In the genomic region with DNA sequence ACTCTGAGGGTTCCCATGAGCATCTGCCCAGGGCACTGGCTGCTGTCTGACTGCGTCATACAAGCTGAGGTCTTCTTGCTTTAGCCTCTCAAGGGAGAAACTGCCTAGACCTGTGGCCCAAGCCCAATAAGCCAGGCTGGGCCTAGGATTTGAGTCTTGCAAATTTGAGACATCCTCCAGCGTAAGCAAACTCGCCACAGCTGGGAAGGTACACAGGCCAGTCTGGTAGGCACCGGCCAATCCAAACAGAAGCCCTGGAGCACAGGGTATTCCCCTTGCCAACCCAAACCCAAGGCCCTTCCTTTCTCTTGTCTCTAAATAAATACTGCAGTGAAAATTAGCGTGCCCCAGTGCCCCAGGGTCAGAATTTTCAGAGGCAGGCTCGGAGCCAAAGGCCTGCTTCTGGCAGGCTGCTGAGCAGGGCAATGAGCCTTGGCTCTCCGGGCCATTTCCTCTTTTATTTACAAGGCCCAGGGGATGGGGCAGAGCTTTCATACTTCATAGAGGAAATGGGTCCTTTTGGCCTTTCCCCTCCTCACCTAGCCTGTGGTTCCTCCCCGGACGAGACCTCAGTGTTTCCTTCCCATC, we compare ENCODE assay signal across 8 cellular contexts. TPM values are rescaled to one million over a fixed set of nuclear protein-coding genes. Genes with fewer than 3 reads are reported as not detected.
DNase-seq lines count a peak whose midpoint lies in the region; ATAC-seq and TF ChIP-seq lines count a peak whose summit lies in the region.

No MANE protein-coding gene starts in this region.

- intact Hi-C loops in dorsolateral prefrontal cortex (cut with DNase I) = loop anchor here in 1 of 2 donors (5.0 to 10.0 kb wide), 2 partner anchors 40 to 348 kb away; no protein-coding TSS in a partner anchor

- peak overlapping the region; percentile 95 for H3K27ac Mint-ChIP-seq in nephron progenitor cell

- H3K27ac ChIP-seq in dorsolateral prefrontal cortex = peak overlapping the region; percentile 8 to 84 (median 68)

- DNase-seq in AG08395 (ENCODE audit: low spot score) = peak; percentile 33
- DNase-seq in NCI-H69 (lab: John Stamatoyannopoulos, UW) = peak; percentile 95
- peak in 4 of 10 donors; percentile 35 to 65 (median 46) for DNase-seq in dorsolateral prefrontal cortex
- peak; percentile 20 for DNase-seq in nephron progenitor cell
- no peak for DNase-seq in central memory CD4-positive, alpha-beta T cell
- DNase-seq in LoVo (ENCODE audit: low spot score) = no peak

- H3K9me3 Mint-ChIP-seq in nephron progenitor cell = no peaks in the 10 kb centered on the region

- H3K4me1 Mint-ChIP-seq in nephron progenitor cell = peaks cover 19% of the 10 kb centered on the region

- H3K27me3 Mint-ChIP-seq in nephron progenitor cell (ENCODE audit: low read depth, poor library complexity) = no peaks in the 10 kb centered on the region

- no peak for TF ChIP-seq CTCF in dorsolateral prefrontal cortex (IDR thresholded peaks at IDR 0.05 in 54 of 56, conservative IDR thresholded peaks at IDR 0.05 in 2 of 56; ENCODE audit: low read depth in 1 of 56, partially characterized antibody in 56 of 56)
- no peak for TF ChIP-seq CTCF in nephron progenitor cell (IDR thresholded peaks at IDR 0.05)

- no peak overlapping the region for H3K4me3 ChIP-seq in dorsolateral prefrontal cortex

- ATAC-seq in GM19463 (IDR thresholded peaks at IDR 0.05; ENCODE audit: unreplicated experiment) (peak; percentile 67), HG03565 (IDR thresholded peaks at IDR 0.05; ENCODE audit: unreplicated experiment) (no peak)

- peaks cover 58% of the 10 kb centered on the region for H3K36me3 Mint-ChIP-seq in nephron progenitor cell (ENCODE audit: low read depth)

- H3K27me3 ChIP-seq in dorsolateral prefrontal cortex = no peaks in the 10 kb centered on the region

- no peak overlapping the region for H3K4me3 Mint-ChIP-seq in nephron progenitor cell

RNA-seq across cellular contexts. Expression of a gene that starts 33.3 kb away (rescaled TPM):
- total RNA-seq in dorsolateral prefrontal cortex = 10 to 100 TPM; 24.2 to 44.6 (median 34.2) TPM

RNA-seq across cellular contexts. Expression of a gene that starts 33.7 kb away (rescaled TPM):
- total RNA-seq in dorsolateral prefrontal cortex = 100 to 1,000 TPM in 119 of 120 experiments, 10 to 100 TPM in 1; 80.1 to 174 (median 135) TPM

Comparison
In these comparisons a context has a peak if more than half of its experiments do, and no peak if none do; other contexts are left out.
1. DNase-seq: peak in AG08395 (single experiment), NCI-H69 (single experiment) and nephron progenitor cell (single experiment); none in central memory CD4-positive, alpha-beta T cell (single experiment) and LoVo (single experiment).